1 cellular context compared by ENCODE assay signal in the genomic region with DNA sequence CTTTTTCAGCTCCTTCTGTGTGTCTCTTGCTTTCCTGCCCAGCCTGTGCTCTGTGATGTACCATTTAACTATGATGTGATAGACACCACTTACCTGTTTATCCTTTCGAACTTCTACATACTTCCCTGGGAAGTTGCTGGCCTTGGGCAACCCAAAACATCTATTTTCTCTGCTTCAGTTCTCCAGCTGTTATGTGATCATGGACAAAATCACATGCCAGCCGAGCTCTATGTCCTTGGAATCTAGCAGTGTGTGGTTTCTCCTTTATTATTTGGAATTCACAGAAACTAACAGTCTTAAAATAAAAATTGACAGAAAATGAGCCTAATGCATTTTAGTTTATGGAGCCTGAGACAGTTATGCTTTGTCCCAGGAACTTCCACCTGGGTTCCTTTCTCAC.
TF ChIP-seq lines count a peak whose summit lies in the region.

No MANE protein-coding gene starts in this region.

TF ChIP-seq in IMR-90, 13 proteins besides CTCF, POLR2A, EP300 and RAD21 (continued from another document):
- TF ChIP-seq, protein P1, sequence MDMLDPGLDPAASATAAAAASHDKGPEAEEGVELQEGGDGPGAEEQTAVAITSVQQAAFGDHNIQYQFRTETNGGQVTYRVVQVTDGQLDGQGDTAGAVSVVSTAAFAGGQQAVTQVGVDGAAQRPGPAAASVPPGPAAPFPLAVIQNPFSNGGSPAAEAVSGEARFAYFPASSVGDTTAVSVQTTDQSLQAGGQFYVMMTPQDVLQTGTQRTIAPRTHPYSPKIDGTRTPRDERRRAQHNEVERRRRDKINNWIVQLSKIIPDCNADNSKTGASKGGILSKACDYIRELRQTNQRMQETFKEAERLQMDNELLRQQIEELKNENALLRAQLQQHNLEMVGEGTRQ (IDR thresholded peaks at IDR 0.05; ENCODE audit: low read depth, low read length) = no peak
- TF ChIP-seq MAZ (IDR thresholded peaks at IDR 0.05; ENCODE audit: borderline replicate concordance, low read depth, low read length) = no peak
- no peak for TF ChIP-seq RFX5 (IDR thresholded peaks at IDR 0.05; ENCODE audit: low read depth, low read length)
- TF ChIP-seq SMC3 (IDR thresholded peaks at IDR 0.05; ENCODE audit: low read depth, low read length) = no peak
- TF ChIP-seq BHLHE40 (IDR thresholded peaks at IDR 0.05; ENCODE audit: low read depth, low read length) = no peak
- no peak for TF ChIP-seq RCOR1 (IDR thresholded peaks at IDR 0.05; ENCODE audit: insufficient replicate concordance, low read length)
